19 cellular contexts compared by ENCODE assay signal in genomic region chr1:171881466-171881865, GRCh38.
"Had no signal": no experiment of that assay in that cellular context is flagged by ENCODE, and none has a peak within 500 bp of the region (broad histone marks: within the 10 kb centered on the region; RNA-seq: fewer than 3 reads in every experiment).

No MANE protein-coding gene starts in this region.

- H3K27me3 Mint-ChIP-seq: activated naive CD4-positive, alpha-beta T cell treated with anti-CD3 and anti-CD28 coated beads, Interleukin-2, amount 50 U/mL, for 24 hours; dendritic cell treated with granulocyte-macrophage colony-stimulating factor and Interleukin-4, amounts not matched to agents 40 ng/mL and 50 ng/mL, for 4 days had no signal

- H3K4me1 ChIP-seq: ascending aorta, breast epithelium, gastroesophageal sphincter, parathyroid adenoma, testis, upper lobe of right lung had no signal

- H3K9ac ChIP-seq: parathyroid adenoma had no signal

- H3K9me3 ChIP-seq: ascending aorta, breast epithelium, gastroesophageal sphincter, heart right ventricle, testis, upper lobe of right lung had no signal

- H3K4me1 Mint-ChIP-seq: stimulated activated effector memory CD8-positive, alpha-beta T cell treated with anti-CD3 and anti-CD28 coated beads, Interleukin-12 subunit alpha, Interleukin-12 subunit beta, amount 100 ng/mL, for 72 hours had no signal

- H3K27me3 ChIP-seq: ascending aorta, breast epithelium, gastroesophageal sphincter, heart right ventricle, testis, upper lobe of right lung had no signal

- H3K27ac Mint-ChIP-seq: activated naive CD4-positive, alpha-beta T cell treated with anti-CD3 and anti-CD28 coated beads, Interleukin-2, amount 50 U/mL, for 24 hours; dendritic cell treated with granulocyte-macrophage colony-stimulating factor and Interleukin-4, amounts not matched to agents 40 ng/mL and 50 ng/mL, for 4 days; memory B cell; naive thymus-derived CD8-positive, alpha-beta T cell; stimulated activated effector memory CD8-positive, alpha-beta T cell treated with anti-CD3 and anti-CD28 coated beads, Interleukin-12 subunit alpha, Interleukin-12 subunit beta, amount 100 ng/mL, for 72 hours had no signal

- H3K9me3 Mint-ChIP-seq: activated naive CD4-positive, alpha-beta T cell treated with anti-CD3 and anti-CD28 coated beads, Interleukin-2, amount 50 U/mL, for 24 hours; dendritic cell treated with granulocyte-macrophage colony-stimulating factor and Interleukin-4, amounts not matched to agents 40 ng/mL and 50 ng/mL, for 4 days; memory B cell; naive thymus-derived CD8-positive, alpha-beta T cell; stimulated activated effector memory CD8-positive, alpha-beta T cell treated with anti-CD3 and anti-CD28 coated beads, Interleukin-12 subunit alpha, Interleukin-12 subunit beta, amount 100 ng/mL, for 72 hours had no signal

- H2AFZ ChIP-seq: parathyroid adenoma had no signal

- H3K4me3 ChIP-seq: ascending aorta, breast epithelium, gastroesophageal sphincter, heart right ventricle, testis, upper lobe of right lung had no signal

- H3K36me3 Mint-ChIP-seq: activated naive CD4-positive, alpha-beta T cell treated with anti-CD3 and anti-CD28 coated beads, Interleukin-2, amount 50 U/mL, for 24 hours; memory B cell; naive thymus-derived CD8-positive, alpha-beta T cell; stimulated activated effector memory CD8-positive, alpha-beta T cell treated with anti-CD3 and anti-CD28 coated beads, Interleukin-12 subunit alpha, Interleukin-12 subunit beta, amount 100 ng/mL, for 72 hours had no signal

- ATAC-seq: esophagus mucosa; gastroesophageal sphincter; heart right ventricle; naive thymus-derived CD8-positive, alpha-beta T cell; sciatic nerve; stimulated activated effector memory CD8-positive, alpha-beta T cell treated with anti-CD3 and anti-CD28 coated beads, Interleukin-12 subunit alpha, Interleukin-12 subunit beta, amount 100 ng/mL, for 72 hours; upper lobe of right lung had no signal

- H3K4me3 Mint-ChIP-seq: activated naive CD4-positive, alpha-beta T cell treated with anti-CD3 and anti-CD28 coated beads, Interleukin-2, amount 50 U/mL, for 24 hours; dendritic cell treated with granulocyte-macrophage colony-stimulating factor and Interleukin-4, amounts not matched to agents 40 ng/mL and 50 ng/mL, for 4 days; memory B cell; naive thymus-derived CD8-positive, alpha-beta T cell; stimulated activated effector memory CD8-positive, alpha-beta T cell treated with anti-CD3 and anti-CD28 coated beads, Interleukin-12 subunit alpha, Interleukin-12 subunit beta, amount 100 ng/mL, for 72 hours had no signal

- DNase-seq: activated gamma-delta T cell; cerebellar nuclear complex; effector CD8-positive, alpha-beta T cell; heart right ventricle; naive thymus-derived CD8-positive, alpha-beta T cell; stimulated activated CD4-positive, alpha-beta T cell treated with anti-CD3 and anti-CD28 coated beads, Interleukin-4, amount 100 ng/mL, for 24 hours; T1000; testis; upper lobe of right lung had no signal

- H3K27ac ChIP-seq: ascending aorta, breast epithelium, gastroesophageal sphincter, heart right ventricle, parathyroid adenoma, testis, upper lobe of right lung had no signal

- H3K79me2 ChIP-seq: parathyroid adenoma had no signal

- H3K36me3 ChIP-seq: ascending aorta, breast epithelium, gastroesophageal sphincter, heart right ventricle, upper lobe of right lung had no signal
